In the genomic region with DNA sequence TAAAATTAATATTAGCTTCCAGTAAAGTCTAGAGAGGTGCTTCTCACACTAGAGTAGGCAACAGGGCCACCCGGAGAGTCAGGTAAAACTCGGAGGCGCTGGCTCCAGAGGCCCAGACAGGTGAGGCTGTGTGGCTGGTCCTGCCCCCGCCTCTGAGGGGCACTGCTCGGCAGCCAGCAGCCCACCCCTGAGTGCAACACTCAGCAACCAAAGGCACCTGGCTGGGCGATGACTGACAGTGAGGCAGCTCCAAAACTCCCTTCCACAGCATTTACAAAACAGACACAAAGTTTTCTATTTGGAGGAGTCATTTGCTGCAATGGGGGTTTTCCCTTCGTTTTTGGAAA, we compare ENCODE assay signal across 8 cellular contexts.
DNase-seq lines count a peak whose midpoint lies in the region; ATAC-seq and TF ChIP-seq lines count a peak whose summit lies in the region.

No MANE protein-coding gene starts in this region.

- H3K27me3 ChIP-seq in BLaER1 (no peaks in the 10 kb centered on the region), OCI-LY3 (ENCODE audit: low read depth, low read length) (no peaks in the 10 kb centered on the region), brain microvascular endothelial cell (replicated peaks) (no peaks in the 10 kb centered on the region)

- H3K36me3 ChIP-seq in BLaER1 (no peaks in the 10 kb centered on the region), OCI-LY3 (replicated peaks; ENCODE audit: low read depth, low read length) (peaks cover 26% of the 10 kb centered on the region), brain microvascular endothelial cell (replicated peaks) (no peaks in the 10 kb centered on the region)

- H3K4me3 ChIP-seq in BLaER1 (peak overlapping the region; percentile 27; the same call in 1 of the 2 replicates), OCI-LY3 (ENCODE audit: low read length) (peak overlapping the region; percentile 35), brain microvascular endothelial cell (ENCODE audit: low read depth, low read length) (no peak overlapping the region)

- peak; percentile 50 for DNase-seq in islet precursor cell
- no peak for DNase-seq in C1 segment of cervical spinal cord (lab: John Stamatoyannopoulos, UW)
- DNase-seq in GM19240 (ENCODE audit: insufficient read length, low spot score), result no peak
- no peak for DNase-seq in effector CD8-positive, alpha-beta T cell (lab: John Stamatoyannopoulos, UW)
- no peak for DNase-seq in brain microvascular endothelial cell

- H4K20me1 ChIP-seq in BLaER1 (no peaks in the 10 kb centered on the region), OCI-LY3 (ENCODE audit: insufficient read depth, low read length) (no peaks in the 10 kb centered on the region)

- H3K9me3 ChIP-seq in BLaER1, result no peaks in the 10 kb centered on the region
- no peaks in the 10 kb centered on the region for H3K9me3 ChIP-seq in OCI-LY3 (ENCODE audit: insufficient read depth, low read length)

- peak overlapping the region; percentile 95 for H3K27ac ChIP-seq in BLaER1
- peak overlapping the region; percentile 98 for H3K27ac ChIP-seq in OCI-LY3 (ENCODE audit: low read length)
- no peak overlapping the region for H3K27ac ChIP-seq in brain microvascular endothelial cell

- peaks cover 60% of the 10 kb centered on the region for H3K79me2 ChIP-seq in OCI-LY3 (ENCODE audit: low read length)

- TF ChIP-seq CTCF in OCI-LY3 (IDR thresholded peaks at IDR 0.05; ENCODE audit: low read depth, low read length) (peak; percentile 28; the same call in 1 of the 2 replicates), brain microvascular endothelial cell (IDR thresholded peaks at IDR 0.05; ENCODE audit: low read depth, low read length, missing control alignments) (no peak)

- peaks cover 100% of the 10 kb centered on the region for H3K4me1 ChIP-seq in BLaER1
- H3K4me1 ChIP-seq in OCI-LY3 (ENCODE audit: low read length), result peaks cover 97% of the 10 kb centered on the region

- no peak overlapping the region for H2AFZ ChIP-seq in OCI-LY3 (ENCODE audit: low read depth, low read length)

- H3K4me2 ChIP-seq in BLaER1, result peak overlapping the region; percentile 93
- peak overlapping the region; percentile 75 for H3K4me2 ChIP-seq in OCI-LY3 (ENCODE audit: low read length)

- in situ Hi-C loops in brain microvascular endothelial cell (cut with HindIII; ENCODE audit: low pct_ligation_motif_present, low sequenced_read_pairs), result no loop called here

- peak; percentile 12 for ATAC-seq in GM21526 (IDR thresholded peaks at IDR 0.05; ENCODE audit: low FRiP score, unreplicated experiment)

- H3K9ac ChIP-seq in BLaER1 (peak overlapping the region; percentile 83), OCI-LY3 (ENCODE audit: low read length) (peak overlapping the region; percentile 92)
